22 cellular contexts compared by ENCODE assay signal in the genomic region with DNA sequence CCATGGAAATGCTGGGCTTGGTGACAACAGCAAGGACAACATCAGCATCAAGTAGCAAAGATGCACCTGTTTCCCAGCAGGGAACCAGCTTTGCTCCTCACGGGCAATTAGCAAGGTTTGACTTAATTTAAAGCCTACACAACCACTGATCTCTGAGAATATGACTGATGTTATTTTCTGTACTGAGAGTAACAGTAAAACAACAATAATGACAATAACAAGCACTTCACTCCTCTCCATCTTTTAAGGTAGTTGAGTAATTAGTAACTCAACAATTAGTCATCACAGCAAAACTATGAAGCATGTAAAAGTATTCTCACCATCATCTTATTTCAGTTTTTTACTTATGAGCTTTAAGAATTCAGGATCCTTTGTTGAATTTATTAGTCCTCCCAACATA. TPM values are rescaled to one million over a fixed set of nuclear protein-coding genes. Genes with fewer than 3 reads are reported as not detected.
DNase-seq lines count a peak whose midpoint lies in the region; ATAC-seq, FAIRE-seq and TF ChIP-seq lines count a peak whose summit lies in the region.
"Had no signal": no experiment of that assay in that cellular context is flagged by ENCODE, and none has a peak within 500 bp of the region (broad histone marks: within the 10 kb centered on the region; RNA-seq: fewer than 3 reads in every experiment).

No MANE protein-coding gene starts in this region.

- H3K79me2 ChIP-seq in H1 (ENCODE audit: control insufficient read depth in 1 of 2, insufficient read depth in 2 of 2, low read length in 2 of 2): no peaks in the 10 kb centered on the region

- H3K4me3 ChIP-seq in H1 (ENCODE audit: extremely low read depth in 1 of 4, insufficient read depth in 2 of 4, low read depth in 3 of 4, low read length in 4 of 4): no peak overlapping the region
- H3K4me3 ChIP-seq: K562, MG63 had no signal

- intact Hi-C loops in activated CD4-positive, alpha-beta T cell treated with anti-CD3 and anti-CD28 coated beads for 36 hours (cut with DNase I, micrococcal nuclease): no loop called here

- no peak overlapping the region for H3K4me2 ChIP-seq in H1 (ENCODE audit: insufficient read depth in 1 of 2, low read depth in 2 of 2, low read length in 2 of 2)
- H3K4me2 ChIP-seq: SK-N-SH had no signal

- H4K5ac ChIP-seq in H1 (ENCODE audit: insufficient read length, low read depth, low read length): no peak overlapping the region

- no peaks in the 10 kb centered on the region for H3K9me3 ChIP-seq in H1 (ENCODE audit: insufficient read depth in 2 of 2, low read depth in 1 of 2, low read length in 1 of 2)
- H3K9me3 ChIP-seq: BE2C, Caco-2, MG63, SK-N-SH had no signal

- no peak overlapping the region for H2BK12ac ChIP-seq in H1 (ENCODE audit: low read depth, low read length)

- ATAC-seq in activated CD4-positive, alpha-beta T cell treated with anti-CD3 and anti-CD28 coated beads for 36 hours: peak; percentile 55
- ATAC-seq in HG03457 (IDR thresholded peaks at IDR 0.05; ENCODE audit: unreplicated experiment): no peak
- ATAC-seq: HepG2, K562 had no signal

- no peaks in the 10 kb centered on the region for H3K4me1 ChIP-seq in H1 (replicated peaks in 1 of 4; ENCODE audit: control insufficient read depth in 3 of 4, insufficient read depth in 4 of 4, low read length in 3 of 4)
- H3K4me1 ChIP-seq: BE2C, Caco-2 had no signal

- H2BK120ac ChIP-seq in H1 (replicated peaks; ENCODE audit: low read depth, low read length): no peak overlapping the region

- no peaks in the 10 kb centered on the region for H4K20me1 ChIP-seq in H1 (replicated peaks in 1 of 2; ENCODE audit: control insufficient read depth in 1 of 2, insufficient read depth in 2 of 2, low read length in 2 of 2)

- H3K27ac Mint-ChIP-seq in activated CD4-positive, alpha-beta T cell treated with anti-CD3 and anti-CD28 coated beads for 36 hours: no peak overlapping the region
- H3K27ac Mint-ChIP-seq in activated naive CD8-positive, alpha-beta T cell treated with anti-CD3 and anti-CD28 coated beads for 36 hours: no peak overlapping the region

- WGBS in H1 (ENCODE audit: extremely low coverage in 1 of 2, insufficient coverage in 1 of 2, insufficient read length in 1 of 2, insufficient replicate concordance in 2 of 2, low coverage in 1 of 2, low lambda C conversion rate in 2 of 2, missing lambda C conversion rate in 1 of 2), 2 experiments: 76% methylated on average over 1 of the region's 1 CpG; no CpG with 5 or more reads in 1 of the 2 experiments

- H2BK5ac ChIP-seq in H1 (ENCODE audit: low read depth, low read length): no peak overlapping the region

- no peak for TF ChIP-seq CTCF in H1 (IDR thresholded peaks at IDR 0.05; ENCODE audit: control extremely low read depth in 1 of 3, insufficient read depth in 1 of 3, low read depth in 1 of 3, low read length in 3 of 3)

- H2BK20ac ChIP-seq in H1 (ENCODE audit: low read length): no peak overlapping the region

- no peak overlapping the region for H3K27ac ChIP-seq in H1 (ENCODE audit: low read depth, low read length)
- H3K27ac ChIP-seq: HL-60 had no signal

- no peaks in the 10 kb centered on the region for H3K23me2 ChIP-seq in H1 (ENCODE audit: low read depth, low read length)

- H2BK15ac ChIP-seq in H1 (ENCODE audit: low read length): no peak overlapping the region

- H3K14ac ChIP-seq in H1 (ENCODE audit: insufficient read length): no peak overlapping the region

- no peaks in the 10 kb centered on the region for H3K27me3 ChIP-seq in H1 (replicated peaks in 1 of 4; ENCODE audit: control insufficient read depth in 3 of 4, extremely low read depth in 1 of 4, insufficient read depth in 3 of 4, low read length in 3 of 4)
- H3K27me3 ChIP-seq: BE2C, MG63 had no signal

- H3K79me1 ChIP-seq in H1 (ENCODE audit: low read depth, low read length): no peaks in the 10 kb centered on the region

- no peak overlapping the region for H3K4ac ChIP-seq in H1 (replicated peaks; ENCODE audit: insufficient read length, low read depth, low read length)

- TF ChIP-seq RAD21 in H1 (IDR thresholded peaks at IDR 0.05 in 1 of 2, conservative IDR thresholded peaks at IDR 0.05 in 1 of 2; ENCODE audit: low read depth in 2 of 2, low read length in 2 of 2): no peak

- no peak overlapping the region for H2AK5ac ChIP-seq in H1 (ENCODE audit: low read depth, low read length)

- peak; percentile 28 for FAIRE-seq in H1 (lab: Jason Lieb, UNC)
- FAIRE-seq: H54, HepG2, K562 had no signal

- H3K9ac ChIP-seq in H1 (replicated peaks in 1 of 4; ENCODE audit: extremely low read depth in 1 of 4, low read depth in 3 of 4, low read length in 3 of 4): no peak overlapping the region
- H3K9ac ChIP-seq: SK-N-SH had no signal

- H3K36me3 Mint-ChIP-seq in activated CD4-positive, alpha-beta T cell treated with anti-CD3 and anti-CD28 coated beads for 36 hours (ENCODE audit: low read depth): no peaks in the 10 kb centered on the region
- H3K36me3 Mint-ChIP-seq in activated naive CD8-positive, alpha-beta T cell treated with anti-CD3 and anti-CD28 coated beads for 36 hours: no peaks in the 10 kb centered on the region

- peaks cover 1% of the 10 kb centered on the region for H3K4me1 Mint-ChIP-seq in activated CD4-positive, alpha-beta T cell treated with anti-CD3 and anti-CD28 coated beads for 36 hours
- H3K4me1 Mint-ChIP-seq in activated naive CD8-positive, alpha-beta T cell treated with anti-CD3 and anti-CD28 coated beads for 36 hours: no peaks in the 10 kb centered on the region

- TF ChIP-seq POLR2A in H1 (IDR thresholded peaks at IDR 0.05; ENCODE audit: control extremely low read depth in 1 of 2, low read depth in 2 of 2, low read length in 2 of 2): no peak

- CTCF ChIA-PET in activated CD4-positive, alpha-beta T cell treated with anti-CD3 and anti-CD28 coated beads for 36 hours (lab: Charles Lee): no interaction called here
- CTCF ChIA-PET in H1 (lab: Charles Lee; ENCODE audit: partially characterized antibody): interaction anchor here (1.2 to 1.4 kb wide), 2 partner anchors 24 to 55 kb away, joined by 3 read pairs; no protein-coding TSS in a partner anchor

- no peak for TF ChIP-seq EP300 in H1 (IDR thresholded peaks at IDR 0.05; ENCODE audit: borderline replicate concordance in 1 of 2, low read depth in 2 of 2, low read length in 2 of 2)

- POLR2A ChIA-PET in activated CD4-positive, alpha-beta T cell treated with anti-CD3 and anti-CD28 coated beads for 36 hours (lab: Charles Lee): no interaction called here
- POLR2A ChIA-PET in H1 (lab: Charles Lee; ENCODE audit: partially characterized antibody): no interaction called here

- peaks cover 4% of the 10 kb centered on the region for H3K27me3 Mint-ChIP-seq in activated CD4-positive, alpha-beta T cell treated with anti-CD3 and anti-CD28 coated beads for 36 hours
- peaks cover 12% of the 10 kb centered on the region for H3K27me3 Mint-ChIP-seq in activated naive CD8-positive, alpha-beta T cell treated with anti-CD3 and anti-CD28 coated beads for 36 hours

- no peak overlapping the region for H3K23ac ChIP-seq in H1 (ENCODE audit: insufficient read length)

- H3K56ac ChIP-seq in H1 (replicated peaks; ENCODE audit: insufficient read length, low read depth, low read length): no peak overlapping the region

- H3K18ac ChIP-seq in H1 (ENCODE audit: extremely low read depth, low read length): no peak overlapping the region

- H2AFZ ChIP-seq in H1 (ENCODE audit: low read length): no peak overlapping the region

- no peak for DNase-seq in activated CD4-positive, alpha-beta T cell treated with anti-CD3 and anti-CD28 coated beads for 36 hours
- DNase-seq in activated CD4-positive, alpha-beta T cell treated with anti-CD3 and anti-CD28 coated beads for 4 hours: no peak
- DNase-seq in NCI-H345 treated with DMSO at 0.1 percent for 48 hours (lab: John Stamatoyannopoulos, UW; ENCODE audit: unreplicated experiment): peak; percentile 52
- DNase-seq in H1 (ENCODE audit: low read depth in 1 of 2, low spot score in 2 of 2): no peak
- no peak for DNase-seq in putamen (ENCODE audit: low spot score)
- no peak for DNase-seq in activated naive CD8-positive, alpha-beta T cell treated with anti-CD3 and anti-CD28 coated beads for 36 hours
- DNase-seq: BE2C, Caco-2, DMS 273 treated with DMSO at 0.1 percent for 48 hours, DMS79 treated with DMSO at 0.1 percent for 48 hours, MG63, NCI-H1694, NCI-H226, NCI-H524 treated with DMSO at 0.1 percent for 48 hours, SIG-M5, SK-N-SH, T-helper 2 cell had no signal

- no peak overlapping the region for H3K4me3 Mint-ChIP-seq in activated CD4-positive, alpha-beta T cell treated with anti-CD3 and anti-CD28 coated beads for 36 hours
- no peak overlapping the region for H3K4me3 Mint-ChIP-seq in activated naive CD8-positive, alpha-beta T cell treated with anti-CD3 and anti-CD28 coated beads for 36 hours

- H4K8ac ChIP-seq in H1 (ENCODE audit: extremely low read depth, insufficient read depth, low read length): no peak overlapping the region

- H3K9me3 Mint-ChIP-seq in activated CD4-positive, alpha-beta T cell treated with anti-CD3 and anti-CD28 coated beads for 36 hours (ENCODE audit: low read depth): peaks cover 2% of the 10 kb centered on the region
- no peaks in the 10 kb centered on the region for H3K9me3 Mint-ChIP-seq in activated naive CD8-positive, alpha-beta T cell treated with anti-CD3 and anti-CD28 coated beads for 36 hours

- H3K36me3 ChIP-seq in H1 (ENCODE audit: control insufficient read depth in 2 of 4, insufficient read depth in 4 of 4, low read length in 3 of 4): no peaks in the 10 kb centered on the region
- H3K36me3 ChIP-seq: BE2C, MG63 had no signal

- H4K91ac ChIP-seq in H1 (replicated peaks; ENCODE audit: insufficient read length, low read length): no peak overlapping the region

TF ChIP-seq in H1, 55 proteins besides CTCF, POLR2A, EP300 and RAD21 (continues in another document):
- no peak for TF ChIP-seq POLR2AphosphoS5 (IDR thresholded peaks at IDR 0.05; ENCODE audit: low read depth, low read length)
- TF ChIP-seq FOSL1 (IDR thresholded peaks at IDR 0.05; ENCODE audit: insufficient read depth, low read depth, low read length): no peak
- TF ChIP-seq CBX8 (IDR thresholded peaks at IDR 0.05; ENCODE audit: borderline replicate concordance, low read depth, low read length): no peak
- no peak for TF ChIP-seq CHD2 (IDR thresholded peaks at IDR 0.05; ENCODE audit: low read length)
- no peak for TF ChIP-seq SP4 (IDR thresholded peaks at IDR 0.05; ENCODE audit: low read length)

RNA-seq across cellular contexts. Expression of a gene that starts 37.3 kb away (rescaled TPM):
- under 1 TPM; 0.28 to 0.48 TPM for total RNA-seq in activated CD4-positive, alpha-beta T cell treated with anti-CD3 and anti-CD28 coated beads for 36 hours
- total RNA-seq in H1 (2021; fragmentation: NEBNext Ultra II Directional; extraction: Animal tissue kit (Norgen Biotek cat#: 25700)): 0.37 and 0.61 TPM in 2 replicates
- 0.23 and 0.28 TPM in 2 replicates for polyA plus RNA-seq in H1 (2011; rRNA removed)
- 0.31 TPM for polyA plus RNA-seq in H1 (2011; cell fraction: cytosol; rRNA removed)
- polyA plus RNA-seq in H1 (2011; cell fraction: nucleus; rRNA removed): 0.30 TPM
- polyA plus RNA-seq in H1 (2012, experiment 1 of 2): 0.24 to 0.94 TPM (median 0.33 TPM) in 4 replicates
- polyA plus RNA-seq in H1 (2012, experiment 2 of 2): 0.08 TPM
- 0.20 TPM for polyA plus RNA-seq in H1 (2013, experiment 1 of 2)
- 0.24 TPM for polyA plus RNA-seq in H1 (2013, experiment 2 of 2)
- 0.41 and 0.47 TPM in 2 replicates for polyA minus RNA-seq in H1 (2011; rRNA and poly(A)+ RNA removed)
- polyA minus RNA-seq in H1 (2011; cell fraction: cytosol; rRNA and poly(A)+ RNA removed): 0.37 TPM
- polyA minus RNA-seq in H1 (2011; cell fraction: nucleus; rRNA and poly(A)+ RNA removed): 2.2 TPM
- total RNA-seq in activated naive CD8-positive, alpha-beta T cell treated with anti-CD3 and anti-CD28 coated beads for 36 hours: not detected
- total RNA-seq: HepG2, K562 had no signal
- polyA plus RNA-seq: HepG2, K562 had no signal
